ENCODE assay signal across 18 cellular contexts in genomic region chr11:117563556-117563955, GRCh38.
DNase-seq lines count a peak whose midpoint lies in the region; ATAC-seq, FAIRE-seq and TF ChIP-seq lines count a peak whose summit lies in the region.
"Had no signal": no experiment of that assay in that cellular context is flagged by ENCODE, and none has a peak within 500 bp of the region (broad histone marks: within the 10 kb centered on the region; RNA-seq: fewer than 3 reads in every experiment).

No MANE protein-coding gene starts in this region.

- H4K5ac ChIP-seq in H1 (ENCODE audit: insufficient read length, low read depth, low read length): no peak overlapping the region

- WGBS in H1 (ENCODE audit: extremely low coverage in 1 of 2, insufficient coverage in 1 of 2, insufficient read length in 1 of 2, insufficient replicate concordance in 2 of 2, low coverage in 1 of 2, low lambda C conversion rate in 2 of 2, missing lambda C conversion rate in 1 of 2), 2 experiments: 86% methylated on average over 7 of the region's 7 CpGs; no CpG with 5 or more reads in 1 of the 2 experiments
- no CpG with 5 or more reads among the region's 7 CpGs for WGBS in neuronal stem cell (ENCODE audit: extremely low coverage in 2 of 2, insufficient read length in 2 of 2, insufficient replicate concordance in 1 of 2), 2 donors

- H3K79me1 ChIP-seq in H1 (ENCODE audit: low read depth, low read length) (no peaks in the 10 kb centered on the region), neuronal stem cell (ENCODE audit: low read depth, low read length) (no peaks in the 10 kb centered on the region)

- H3K36me3 ChIP-seq in astrocyte (ENCODE audit: insufficient read depth, low read length) (no peaks in the 10 kb centered on the region), H1 (ENCODE audit: control insufficient read depth in 2 of 4, insufficient read depth in 4 of 4, low read length in 3 of 4) (no peaks in the 10 kb centered on the region; a peak in 1 of 8 replicates), neuronal stem cell (replicated peaks in 1 of 2; ENCODE audit: control insufficient read depth in 2 of 2, insufficient read depth in 2 of 2, low read length in 2 of 2) (no peaks in the 10 kb centered on the region)
- H3K36me3 ChIP-seq: BE2C had no signal

- peaks cover 2% of the 10 kb centered on the region for H3K27me3 ChIP-seq in astrocyte (ENCODE audit: insufficient read depth, low read length)
- H3K27me3 ChIP-seq in H1 (replicated peaks in 1 of 4; ENCODE audit: control insufficient read depth in 3 of 4, extremely low read depth in 1 of 4, insufficient read depth in 3 of 4, low read length in 3 of 4): no peaks in the 10 kb centered on the region
- no peaks in the 10 kb centered on the region for H3K27me3 ChIP-seq in neuronal stem cell (ENCODE audit: control insufficient read depth in 3 of 3, insufficient read depth in 3 of 3, low read depth in 1 of 3, low read length in 3 of 3)
- H3K27me3 ChIP-seq: BE2C had no signal

- H3K4me1 Mint-ChIP-seq in astrocyte (ENCODE audit: low read depth, unreplicated experiment): peaks cover 3% of the 10 kb centered on the region
- H3K4me1 Mint-ChIP-seq in activated CD8-positive, alpha-beta T cell treated with anti-CD3 and anti-CD28 coated beads for 36 hours (ENCODE audit: low read depth): no peaks in the 10 kb centered on the region
- H3K4me1 Mint-ChIP-seq: CD4-positive, alpha-beta memory T cell had no signal

- no peaks in the 10 kb centered on the region for H4K20me1 ChIP-seq in astrocyte (ENCODE audit: insufficient read depth, low read length)
- H4K20me1 ChIP-seq in H1 (replicated peaks in 1 of 2; ENCODE audit: control insufficient read depth in 1 of 2, insufficient read depth in 2 of 2, low read length in 2 of 2): no peaks in the 10 kb centered on the region

- TF ChIP-seq EP300 in H1 (IDR thresholded peaks at IDR 0.05; ENCODE audit: borderline replicate concordance in 1 of 2, low read depth in 2 of 2, low read length in 2 of 2): no peak

- intact Hi-C loops in activated CD8-positive, alpha-beta T cell treated with anti-CD3 and anti-CD28 coated beads for 36 hours (cut with micrococcal nuclease): no loop called here

- CTCF ChIA-PET in H1 (lab: Charles Lee; ENCODE audit: partially characterized antibody): interaction anchor here (0.9 to 1.9 kb wide), 5 partner anchors 11 to 245 kb away, joined by 3 to 5 read pairs (median 4); no protein-coding TSS in a partner anchor
- CTCF ChIA-PET in activated CD8-positive, alpha-beta T cell treated with anti-CD3 and anti-CD28 coated beads for 36 hours (lab: Charles Lee): no interaction called here

- H2BK15ac ChIP-seq in H1 (ENCODE audit: low read length) (no peak overlapping the region), neuronal stem cell (ENCODE audit: low read length) (no peak overlapping the region)

- H3K56ac ChIP-seq in H1 (replicated peaks; ENCODE audit: insufficient read length, low read depth, low read length): no peak overlapping the region

- H3K4me2 ChIP-seq in astrocyte (ENCODE audit: low read length) (no peak overlapping the region), H1 (ENCODE audit: insufficient read depth in 1 of 2, low read depth in 2 of 2, low read length in 2 of 2) (no peak overlapping the region), neuronal stem cell (ENCODE audit: insufficient read depth, low read length, poor library complexity, severe bottlenecking) (no peak overlapping the region)

- TF ChIP-seq CTCF in astrocyte (IDR thresholded peaks at IDR 0.05; ENCODE audit: insufficient read depth, low read depth, low read length): no peak
- TF ChIP-seq CTCF in H1 (IDR thresholded peaks at IDR 0.05; ENCODE audit: control extremely low read depth in 1 of 3, insufficient read depth in 1 of 3, low read depth in 1 of 3, low read length in 3 of 3): no peak
- no peak for TF ChIP-seq CTCF in activated CD8-positive, alpha-beta T cell treated with anti-CD3 and anti-CD28 coated beads for 36 hours (IDR thresholded peaks at IDR 0.05)

- H3K23ac ChIP-seq in H1 (ENCODE audit: insufficient read length): no peak overlapping the region
- no peak overlapping the region for H3K23ac ChIP-seq in neuronal stem cell (ENCODE audit: low read depth, low read length, poor library complexity)

- no peak overlapping the region for H4K91ac ChIP-seq in H1 (replicated peaks; ENCODE audit: insufficient read length, low read length)
- no peak overlapping the region for H4K91ac ChIP-seq in neuronal stem cell (ENCODE audit: low read depth, low read length, poor library complexity)

- FAIRE-seq in astrocyte (lab: Jason Lieb, UNC): no peak
- no peak for FAIRE-seq in H1 (lab: Jason Lieb, UNC)
- FAIRE-seq: A204.1, GM12891, K562 had no signal

- H3K9ac ChIP-seq in astrocyte (ENCODE audit: low read length) (no peak overlapping the region), H1 (replicated peaks in 1 of 4; ENCODE audit: extremely low read depth in 1 of 4, low read depth in 3 of 4, low read length in 3 of 4) (no peak overlapping the region), neuronal stem cell (ENCODE audit: low read depth, low read length, poor library complexity) (no peak overlapping the region)
- H3K9ac ChIP-seq: GM23248 had no signal

- H3K36me3 Mint-ChIP-seq in astrocyte (ENCODE audit: low read depth, unreplicated experiment): no peaks in the 10 kb centered on the region
- no peaks in the 10 kb centered on the region for H3K36me3 Mint-ChIP-seq in activated CD8-positive, alpha-beta T cell treated with anti-CD3 and anti-CD28 coated beads for 36 hours (ENCODE audit: low read depth)
- H3K36me3 Mint-ChIP-seq: CD4-positive, alpha-beta memory T cell had no signal

- H2BK120ac ChIP-seq in H1 (replicated peaks; ENCODE audit: low read depth, low read length) (no peak overlapping the region), neuronal stem cell (ENCODE audit: low read depth, low read length) (no peak overlapping the region)

- no peak for TF ChIP-seq POLR2A in H1 (IDR thresholded peaks at IDR 0.05; ENCODE audit: control extremely low read depth in 1 of 2, low read depth in 2 of 2, low read length in 2 of 2)

- H3K79me2 ChIP-seq in astrocyte (ENCODE audit: insufficient read depth, low read length) (no peaks in the 10 kb centered on the region), H1 (ENCODE audit: control insufficient read depth in 1 of 2, insufficient read depth in 2 of 2, low read length in 2 of 2) (no peaks in the 10 kb centered on the region)

- peak overlapping the region; percentile 4; the same call in 1 of the 2 replicates for H4K8ac ChIP-seq in H1 (ENCODE audit: extremely low read depth, insufficient read depth, low read length)
- H4K8ac ChIP-seq in neuronal stem cell (ENCODE audit: low read depth, low read length): no peak overlapping the region

- POLR2A ChIA-PET in H1 (lab: Charles Lee; ENCODE audit: partially characterized antibody): no interaction called here
- POLR2A ChIA-PET in activated CD8-positive, alpha-beta T cell treated with anti-CD3 and anti-CD28 coated beads for 36 hours (lab: Charles Lee): no interaction called here

- no peak overlapping the region for H2BK5ac ChIP-seq in H1 (ENCODE audit: low read depth, low read length)
- no peak overlapping the region for H2BK5ac ChIP-seq in neuronal stem cell (ENCODE audit: low read length)

- peaks cover 56% of the 10 kb centered on the region for H3K27me3 Mint-ChIP-seq in astrocyte (ENCODE audit: low read depth, unreplicated experiment)
- peaks cover 4% of the 10 kb centered on the region for H3K27me3 Mint-ChIP-seq in activated CD8-positive, alpha-beta T cell treated with anti-CD3 and anti-CD28 coated beads for 36 hours

- no peaks in the 10 kb centered on the region for H3K9me3 Mint-ChIP-seq in astrocyte (ENCODE audit: unreplicated experiment)
- H3K9me3 Mint-ChIP-seq in activated CD8-positive, alpha-beta T cell treated with anti-CD3 and anti-CD28 coated beads for 36 hours: no peaks in the 10 kb centered on the region
- H3K9me3 Mint-ChIP-seq: CD4-positive, alpha-beta memory T cell had no signal

- H2BK20ac ChIP-seq in H1 (ENCODE audit: low read length): no peak overlapping the region

- H3K27ac ChIP-seq in astrocyte (ENCODE audit: low read depth, low read length): no peak overlapping the region
- H3K27ac ChIP-seq in H1 (ENCODE audit: low read depth, low read length): no peak overlapping the region
- no peak overlapping the region for H3K27ac ChIP-seq in neuronal stem cell (replicated peaks; ENCODE audit: low read length)
- H3K27ac ChIP-seq: C4-2B, GM23248, HL-60 had no signal

- H2BK12ac ChIP-seq in H1 (ENCODE audit: low read depth, low read length) (no peak overlapping the region), neuronal stem cell (ENCODE audit: low read length) (no peak overlapping the region)

- ATAC-seq in HG02970 (IDR thresholded peaks at IDR 0.05; ENCODE audit: low FRiP score, unreplicated experiment) (no peak), HG03354 (IDR thresholded peaks at IDR 0.05; ENCODE audit: poor library complexity, severe bottlenecking, unreplicated experiment) (no peak)
- ATAC-seq in activated CD8-positive, alpha-beta T cell treated with anti-CD3 and anti-CD28 coated beads for 36 hours: no peak
- ATAC-seq: K562 had no signal

- no peak overlapping the region for H3K27ac Mint-ChIP-seq in astrocyte (ENCODE audit: unreplicated experiment)
- no peak overlapping the region for H3K27ac Mint-ChIP-seq in activated CD8-positive, alpha-beta T cell treated with anti-CD3 and anti-CD28 coated beads for 36 hours
- H3K27ac Mint-ChIP-seq: CD4-positive, alpha-beta memory T cell had no signal

- H3K4me3 Mint-ChIP-seq in astrocyte (ENCODE audit: unreplicated experiment): peak overlapping the region; percentile 48
- no peak overlapping the region for H3K4me3 Mint-ChIP-seq in activated CD8-positive, alpha-beta T cell treated with anti-CD3 and anti-CD28 coated beads for 36 hours
- H3K4me3 Mint-ChIP-seq: CD4-positive, alpha-beta memory T cell had no signal

- H3K4me3 ChIP-seq in astrocyte (ENCODE audit: insufficient read depth, low read depth, low read length) (no peak overlapping the region), H1 (ENCODE audit: extremely low read depth in 1 of 4, insufficient read depth in 2 of 4, low read depth in 3 of 4, low read length in 4 of 4) (no peak overlapping the region), neuronal stem cell (ENCODE audit: low read length in 2 of 2) (no peak overlapping the region)
- H3K4me3 ChIP-seq: GM23248, K562 had no signal

- H3K9me3 ChIP-seq in astrocyte (ENCODE audit: insufficient read depth, low read depth, low read length) (no peaks in the 10 kb centered on the region), H1 (ENCODE audit: insufficient read depth in 2 of 2, low read depth in 1 of 2, low read length in 1 of 2) (no peaks in the 10 kb centered on the region), neuronal stem cell (replicated peaks in 1 of 2; ENCODE audit: control insufficient read depth in 2 of 2, insufficient read depth in 1 of 2, low read depth in 1 of 2, low read length in 2 of 2) (no peaks in the 10 kb centered on the region)
- H3K9me3 ChIP-seq: BE2C had no signal

- TF ChIP-seq RAD21 in H1 (IDR thresholded peaks at IDR 0.05 in 1 of 2, conservative IDR thresholded peaks at IDR 0.05 in 1 of 2; ENCODE audit: low read depth in 2 of 2, low read length in 2 of 2): no peak

- H3K23me2 ChIP-seq in H1 (ENCODE audit: low read depth, low read length): no peaks in the 10 kb centered on the region

- no peak overlapping the region for H3K14ac ChIP-seq in H1 (ENCODE audit: insufficient read length)
- H3K14ac ChIP-seq in neuronal stem cell (ENCODE audit: low read length): peak overlapping the region; percentile 14

- no peak overlapping the region for H3K18ac ChIP-seq in H1 (ENCODE audit: extremely low read depth, low read length)
- no peak overlapping the region for H3K18ac ChIP-seq in neuronal stem cell (ENCODE audit: low read length)

- H3K4me1 ChIP-seq in astrocyte (ENCODE audit: insufficient read depth, low read length): no peaks in the 10 kb centered on the region
- H3K4me1 ChIP-seq in H1 (replicated peaks in 1 of 4; ENCODE audit: control insufficient read depth in 3 of 4, insufficient read depth in 4 of 4, low read length in 3 of 4): peaks cover 2 to 4% (median 3%) of the 10 kb centered on the region in 4 experiments; a peak in 5 of 7 replicates
- H3K4me1 ChIP-seq in neuronal stem cell (ENCODE audit: control insufficient read depth in 2 of 2, insufficient read depth in 1 of 2, low read depth in 1 of 2, low read length in 2 of 2): peaks cover 0 to 7% of the 10 kb centered on the region in 2 donors

- H2AFZ ChIP-seq in astrocyte (ENCODE audit: low read depth, low read length) (no peak overlapping the region), H1 (ENCODE audit: low read length) (no peak overlapping the region), neuronal stem cell (ENCODE audit: low read length) (no peak overlapping the region)
- H2AFZ ChIP-seq: GM23248 had no signal

- H2AK5ac ChIP-seq in H1 (ENCODE audit: low read depth, low read length) (no peak overlapping the region), neuronal stem cell (ENCODE audit: low read depth, low read length) (no peak overlapping the region)

- DNase-seq in astrocyte (ENCODE audit: low read depth) (no peak), H1 (ENCODE audit: low read depth in 1 of 2, low spot score in 2 of 2) (no peak), neuronal stem cell (ENCODE audit: low spot score) (no peak), superior temporal gyrus (ENCODE audit: extremely low spot score) (peak; percentile 63), hippocampal formation (lab: John Stamatoyannopoulos, UW) (no peak)
- DNase-seq in activated CD8-positive, alpha-beta T cell treated with anti-CD3 and anti-CD28 coated beads for 36 hours: no peak
- DNase-seq: BE2C; CD4-positive, alpha-beta memory T cell; DMS79; GM23248; H7 had no signal

- no peak overlapping the region for H3K4ac ChIP-seq in H1 (replicated peaks; ENCODE audit: insufficient read length, low read depth, low read length)
- no peak overlapping the region for H3K4ac ChIP-seq in neuronal stem cell (ENCODE audit: low read length)
